25 cellular contexts compared by ENCODE assay signal in genomic region chr2:11543337-11544216, GRCh38. TPM values are rescaled to one million over a fixed set of nuclear protein-coding genes. Genes with fewer than 3 reads are reported as not detected.
DNase-seq lines count a peak whose midpoint lies in the region; ATAC-seq and TF ChIP-seq lines count a peak whose summit lies in the region.
"Had no signal": no experiment of that assay in that cellular context is flagged by ENCODE, and none has a peak within 500 bp of the region (broad histone marks: within the 10 kb centered on the region; RNA-seq: fewer than 3 reads in every experiment).

No MANE protein-coding gene starts in this region.

- no peak overlapping the region for H3K27ac ChIP-seq in SK-N-SH (ENCODE audit: low read depth in 2 of 2, low read length in 1 of 2)
- H3K27ac ChIP-seq in CD4-positive, alpha-beta memory T cell (ENCODE audit: low read depth, low read length), result no peak overlapping the region
- H3K27ac ChIP-seq: ascending aorta, HL-60, SK-N-MC, suprapubic skin had no signal

- H3K4me3 Mint-ChIP-seq in type B pancreatic cell, result no peak overlapping the region
- H3K4me3 Mint-ChIP-seq in CD4-positive, alpha-beta memory T cell, result no peak overlapping the region
- H3K4me3 Mint-ChIP-seq: activated CD8-positive, alpha-beta memory T cell treated with anti-CD3 and anti-CD28 coated beads, Interleukin-2, amount 10 ng/mL, durations not matched to agents 7 days and 5 days; activated T-cell treated with anti-CD3 and anti-CD28 coated beads, Interleukin-2, amount 50 U/mL, for 4 hours; CD4-positive, CD25-positive, alpha-beta regulatory T cell; stimulated activated naive B cell treated with anti-CD40 and anti-IgM and Interleukin-4, amounts not matched to agents 10 μg/mL and 1 μg/mL and 100 μg/mL, for 72 hours; T-helper 17 cell had no signal

- H3F3A ChIP-seq in SK-N-SH (replicated peaks; ENCODE audit: insufficient read depth), result no peaks in the 10 kb centered on the region

- WGBS in SK-N-SH (ENCODE audit: low lambda C conversion rate), result 78% methylated on average over 11 of the region's 11 CpGs

- peaks cover 7% of the 10 kb centered on the region for H3K27me3 Mint-ChIP-seq in type B pancreatic cell
- peaks cover 23 to 44% of the 10 kb centered on the region in 2 donors for H3K27me3 Mint-ChIP-seq in CD4-positive, alpha-beta memory T cell

- TF ChIP-seq CTCF in SK-N-SH (IDR thresholded peaks at IDR 0.05) (0 out of 2 replicates have a peak, but pooled peaks have one; percentile 8), type B pancreatic cell (conservative IDR thresholded peaks at IDR 0.05) (peak; percentile 48)

- POLR2A ChIA-PET in SK-N-SH (lab: Yijun Ruan, JAX), result no interaction called here
- POLR2A ChIA-PET in CD4-positive, alpha-beta memory T cell (lab: Charles Lee; ENCODE audit: partially characterized antibody), result no interaction called here

- TF ChIP-seq EP300 in SK-N-SH (IDR thresholded peaks at IDR 0.05; ENCODE audit: borderline replicate concordance in 1 of 2, low read depth in 1 of 2, low read length in 1 of 2), result no peak

- H3K9me3 Mint-ChIP-seq in type B pancreatic cell, result no peaks in the 10 kb centered on the region
- peaks cover 0 to 1% (median 0%) of the 10 kb centered on the region in 8 donors for H3K9me3 Mint-ChIP-seq in CD4-positive, alpha-beta memory T cell
- H3K9me3 Mint-ChIP-seq: activated T-cell treated with anti-CD3 and anti-CD28 coated beads, Interleukin-2, amount 50 U/mL, for 4 hours; CD4-positive, CD25-positive, alpha-beta regulatory T cell; stimulated activated naive B cell treated with anti-CD40 and anti-IgM and Interleukin-4, amounts not matched to agents 10 μg/mL and 1 μg/mL and 100 μg/mL, for 72 hours had no signal

- H3K4me3 ChIP-seq in SK-N-SH (ENCODE audit: low read depth in 2 of 2, low read length in 1 of 2), result no peak overlapping the region
- no peak overlapping the region for H3K4me3 ChIP-seq in CD4-positive, alpha-beta memory T cell (ENCODE audit: low read length in 2 of 2)
- H3K4me3 ChIP-seq: ascending aorta, SK-N-MC, suprapubic skin had no signal

- peaks cover 4% of the 10 kb centered on the region for H3K36me3 Mint-ChIP-seq in type B pancreatic cell
- H3K36me3 Mint-ChIP-seq in CD4-positive, alpha-beta memory T cell, result no peaks in the 10 kb centered on the region
- H3K36me3 Mint-ChIP-seq: activated CD8-positive, alpha-beta memory T cell treated with anti-CD3 and anti-CD28 coated beads, Interleukin-2, amount 10 ng/mL, durations not matched to agents 7 days and 5 days; CD4-positive, CD25-positive, alpha-beta regulatory T cell had no signal

- no peak overlapping the region for H2AFZ ChIP-seq in SK-N-SH (ENCODE audit: low read depth)

- no peak for DNase-seq in SK-N-SH
- peak; percentile 2 for DNase-seq in NCI-H69 (lab: John Stamatoyannopoulos, UW)
- DNase-seq in left lobe of liver (ENCODE audit: low spot score), result peak; percentile 22
- DNase-seq in type B pancreatic cell (ENCODE audit: extremely low spot score, unreplicated experiment), result peak; percentile 31
- DNase-seq in CD4-positive, alpha-beta memory T cell, result no peak
- DNase-seq: activated CD4-positive, alpha-beta T cell treated with anti-CD3 and anti-CD28 coated beads, Interleukin-2, amount 50 U/mL, for 4 hours; activated CD8-positive, alpha-beta memory T cell treated with anti-CD3 and anti-CD28 coated beads, Interleukin-2, amount 10 ng/mL, durations not matched to agents 7 days and 5 days; activated gamma-delta T cell; activated T-cell treated with anti-CD3 and anti-CD28 coated beads, Interleukin-2, amount 50 U/mL, for 4 hours; CD4-positive, CD25-positive, alpha-beta regulatory T cell; central memory CD4-positive, alpha-beta T cell; NCI-H2171; NK-92 treated with Interleukin-12 subunit alpha and Interleukin-12 subunit beta, amount 100 ng/mL, for 24 hours; PC-3; stimulated activated naive B cell treated with anti-CD40 and anti-IgM and Interleukin-4, amounts not matched to agents 10 μg/mL and 1 μg/mL and 100 μg/mL, for 72 hours; T-helper 17 cell had no signal

- H3K27ac Mint-ChIP-seq in type B pancreatic cell, result no peak overlapping the region
- H3K27ac Mint-ChIP-seq in CD4-positive, alpha-beta memory T cell, result peak overlapping the region in 1 of 7 donors; percentile 69
- H3K27ac Mint-ChIP-seq: activated CD8-positive, alpha-beta memory T cell treated with anti-CD3 and anti-CD28 coated beads, Interleukin-2, amount 10 ng/mL, durations not matched to agents 7 days and 5 days; stimulated activated naive B cell treated with anti-CD40 and anti-IgM and Interleukin-4, amounts not matched to agents 10 μg/mL and 1 μg/mL and 100 μg/mL, for 72 hours; T-helper 17 cell had no signal

- ATAC-seq in SK-N-SH treated with all-trans-retinoic acid at 6 μM for 48 hours, result no peak
- no peak for ATAC-seq in left lobe of liver
- ATAC-seq in GM19035 (IDR thresholded peaks at IDR 0.05; ENCODE audit: unreplicated experiment), result no peak
- no peak for ATAC-seq in GM18498 (IDR thresholded peaks at IDR 0.05; ENCODE audit: unreplicated experiment)
- ATAC-seq: activated CD4-positive, CD25-positive, alpha-beta regulatory T cell treated with anti-CD3 and anti-CD28 coated beads, Interleukin-2, amount 50 U/mL, for 24 hours; activated CD8-positive, alpha-beta memory T cell treated with anti-CD3 and anti-CD28 coated beads, Interleukin-2, amount 10 ng/mL, durations not matched to agents 7 days and 5 days; activated T-cell treated with anti-CD3 and anti-CD28 coated beads, Interleukin-2, amount 50 U/mL, for 4 hours; esophagus mucosa; PC-3; stimulated activated naive B cell treated with anti-CD40 and anti-IgM and Interleukin-4, amounts not matched to agents 10 μg/mL and 1 μg/mL and 100 μg/mL, for 72 hours; T-helper 17 cell had no signal

- H3K79me2 ChIP-seq in SK-N-SH (ENCODE audit: insufficient read depth), result no peaks in the 10 kb centered on the region

- H3K9ac ChIP-seq in SK-N-SH, result no peak overlapping the region

- peaks cover 0 to 29% of the 10 kb centered on the region in 2 experiments; a peak in 1 of 4 replicates for H3K4me1 ChIP-seq in SK-N-SH (ENCODE audit: control insufficient read depth in 1 of 2, insufficient read depth in 2 of 2, low read depth in 1 of 2, low read length in 1 of 2)
- H3K4me1 ChIP-seq in CD4-positive, alpha-beta memory T cell (ENCODE audit: insufficient read depth, low read length), result no peaks in the 10 kb centered on the region
- H3K4me1 ChIP-seq: ascending aorta had no signal

- no peak for TF ChIP-seq RAD21 in SK-N-SH (IDR thresholded peaks at IDR 0.05; ENCODE audit: low read length)

- intact Hi-C loops in CD4-positive, alpha-beta memory T cell (cut with micrococcal nuclease), result no loop called here

- H3K4me1 Mint-ChIP-seq in type B pancreatic cell (ENCODE audit: unreplicated experiment), result peaks cover 37% of the 10 kb centered on the region
- H3K4me1 Mint-ChIP-seq in CD4-positive, alpha-beta memory T cell, result no peaks in the 10 kb centered on the region
- H3K4me1 Mint-ChIP-seq: activated CD8-positive, alpha-beta memory T cell treated with anti-CD3 and anti-CD28 coated beads, Interleukin-2, amount 10 ng/mL, durations not matched to agents 7 days and 5 days; CD4-positive, CD25-positive, alpha-beta regulatory T cell; stimulated activated naive B cell treated with anti-CD40 and anti-IgM and Interleukin-4, amounts not matched to agents 10 μg/mL and 1 μg/mL and 100 μg/mL, for 72 hours; T-helper 17 cell had no signal

- no peaks in the 10 kb centered on the region for H4K20me1 ChIP-seq in SK-N-SH (ENCODE audit: insufficient read depth)

- H3K9me3 ChIP-seq in SK-N-SH, result no peaks in the 10 kb centered on the region
- H3K9me3 ChIP-seq in CD4-positive, alpha-beta memory T cell (ENCODE audit: control insufficient read depth in 1 of 2, low read length in 2 of 2), result no peaks in the 10 kb centered on the region
- H3K9me3 ChIP-seq: ascending aorta, suprapubic skin had no signal

- H3K36me3 ChIP-seq in SK-N-SH (replicated peaks in 1 of 2; ENCODE audit: control insufficient read depth in 1 of 2, insufficient read depth in 2 of 2, low read length in 1 of 2), result no peaks in the 10 kb centered on the region
- H3K36me3 ChIP-seq in CD4-positive, alpha-beta memory T cell (ENCODE audit: insufficient read depth, low read length), result no peaks in the 10 kb centered on the region
- H3K36me3 ChIP-seq: ascending aorta, suprapubic skin had no signal

- no peaks in the 10 kb centered on the region for H3K9me2 ChIP-seq in SK-N-SH

- H3K27me3 ChIP-seq in SK-N-SH (ENCODE audit: insufficient read depth), result peaks cover 16% of the 10 kb centered on the region; the same call in 1 of the 2 replicates
- no peaks in the 10 kb centered on the region for H3K27me3 ChIP-seq in CD4-positive, alpha-beta memory T cell (ENCODE audit: insufficient read depth, low read length)
- H3K27me3 ChIP-seq: ascending aorta, suprapubic skin had no signal

- no peak overlapping the region for H3K4me2 ChIP-seq in SK-N-SH

- CTCF ChIA-PET in SK-N-SH (lab: Yijun Ruan, JAX), result interaction anchor here (0.5 to 5.2 kb wide), 4 partner anchors 8 to 326 kb away, joined by 3 to 34 read pairs (median 3); no protein-coding TSS in a partner anchor
- CTCF ChIA-PET in CD4-positive, alpha-beta memory T cell (lab: Charles Lee; ENCODE audit: partially characterized antibody), result interaction anchor here (0.7 kb wide), 1 partner anchor 39 kb away, joined by 3 read pairs; no protein-coding TSS in a partner anchor

TF ChIP-seq in SK-N-SH, 30 proteins besides CTCF, POLR2A, EP300 and RAD21:
- TF ChIP-seq NFIC (IDR thresholded peaks at IDR 0.05; ENCODE audit: borderline replicate concordance), result no peak
- TF ChIP-seq FOXM1 (IDR thresholded peaks at IDR 0.05; ENCODE audit: low read depth), result no peak
TF ChIP-seq in SK-N-SH: peak in this region for 0.

TF ChIP-seq in SK-N-SH treated with all-trans-retinoic acid at 6 μM for 48 hours, 23 proteins besides CTCF, POLR2A, EP300 and RAD21 (continues in another document):
- no peak for TF ChIP-seq TCF4 (CRISPR knock-in tag; IDR thresholded peaks at IDR 0.05; ENCODE audit: borderline replicate concordance)
- no peak for TF ChIP-seq CSRNP3 (CRISPR knock-in tag; IDR thresholded peaks at IDR 0.05)
- TF ChIP-seq ISL1 (CRISPR knock-in tag; IDR thresholded peaks at IDR 0.05), result no peak

RNA-seq across cellular contexts. Expression of gene GREB1, which starts 9.7 kb away (rescaled TPM):
- 2.7 and 2.9 TPM in 2 replicates for polyA plus RNA-seq in SK-N-SH (2012; rRNA removed)
- polyA plus RNA-seq in SK-N-SH (2012; cell fraction: cytosol; rRNA removed), result 2.2 and 3.6 TPM in 2 replicates
- polyA plus RNA-seq in SK-N-SH (2012; cell fraction: nucleus; rRNA removed), result 5.0 and 7.1 TPM in 2 replicates
- total RNA-seq in left lobe of liver, result 22.4 TPM
- total RNA-seq in type B pancreatic cell (ENCODE audit: low replicate concordance), result 7.5 and 50.5 TPM in 2 replicates
- total RNA-seq in CD4-positive, alpha-beta memory T cell, result 1 to 10 TPM in 1 of 2 experiments, under 1 TPM in 1; 0.19 to 1.1 TPM
- not detected for polyA plus RNA-seq in CD4-positive, alpha-beta memory T cell

Comparison
In these comparisons a context has a peak if more than half of its experiments do, and no peak if none do; other contexts are left out.
1. DNase-seq: peak in NCI-H69 (single experiment), left lobe of liver (single experiment) and type B pancreatic cell (single experiment); none in SK-N-SH (single experiment) and CD4-positive, alpha-beta memory T cell (0 of 5).